ENCODE assay signal across 2 cellular contexts in the genomic region with DNA sequence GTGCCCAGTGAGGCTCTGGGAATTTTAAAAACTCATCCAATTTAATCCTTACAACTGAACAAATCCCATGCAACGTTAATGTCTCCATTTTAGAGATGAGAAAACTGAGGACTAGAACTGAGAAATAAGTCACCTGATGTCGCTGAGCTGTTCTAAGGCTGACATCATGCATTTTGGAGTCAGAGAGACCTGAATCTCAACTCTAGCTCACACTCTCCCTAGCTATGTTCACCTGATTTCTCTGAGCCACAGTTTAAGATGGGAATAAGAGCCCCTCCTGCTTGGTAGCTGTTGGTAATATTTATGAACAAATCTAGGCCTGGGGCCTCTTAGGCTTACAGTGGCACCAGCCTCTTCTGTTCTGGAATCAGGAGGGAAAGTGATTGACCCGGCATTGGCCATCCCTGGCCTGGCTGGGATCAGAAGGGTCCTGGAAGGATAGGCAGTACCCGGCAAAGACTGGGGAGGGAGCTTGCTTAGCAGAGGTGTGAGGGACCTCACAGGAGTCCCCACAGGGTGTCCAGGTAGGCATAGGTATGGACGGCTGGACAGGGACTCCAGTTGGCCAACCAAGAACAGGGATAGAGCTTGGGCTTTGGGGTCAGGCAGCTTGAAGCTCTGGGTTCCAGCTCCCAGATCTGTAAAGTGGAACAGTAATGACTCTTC.
A peak's percentile ranks its signal among the peaks of the same experiment; 100 is the strongest.
TF ChIP-seq lines count a peak whose summit lies in the region.

No MANE protein-coding gene starts in this region.

TF ChIP-seq in HepG2, 621 proteins besides CTCF, POLR2A, EP300 and RAD21:
- 0 out of 2 replicates have a peak, but pooled peaks have one; percentile 2 for TF ChIP-seq MXD4 (CRISPR knock-in tag; IDR thresholded peaks at IDR 0.05)
- TF ChIP-seq ZNF629 (CRISPR knock-in tag; conservative IDR thresholded peaks at IDR 0.05), result peak; percentile 55
- no peak for TF ChIP-seq NFIC (IDR thresholded peaks at IDR 0.05; ENCODE audit: low read length)
- 0 out of 2 replicates have a peak, but pooled peaks have one; percentile 10 for TF ChIP-seq ZNF354B (CRISPR knock-in tag; IDR thresholded peaks at IDR 0.05)
- TF ChIP-seq ZNF335 (CRISPR knock-in tag; IDR thresholded peaks at IDR 0.05), result 0 out of 2 replicates have a peak, but pooled peaks have one; percentile 1
- TF ChIP-seq TP53 (CRISPR knock-in tag; conservative IDR thresholded peaks at IDR 0.05), result 0 out of 2 replicates have a peak, but pooled peaks have one; percentile 34
- no peak for TF ChIP-seq NFE2 (CRISPR knock-in tag; IDR thresholded peaks at IDR 0.05)
- 0 out of 2 replicates have a peak, but pooled peaks have one; percentile 18 for TF ChIP-seq MEIS2 (CRISPR knock-in tag; IDR thresholded peaks at IDR 0.05)
TF ChIP-seq in HepG2: peak in this region for 6.

TF ChIP-seq in H1, 55 proteins besides CTCF, POLR2A, EP300 and RAD21:
- TF ChIP-seq JUND (IDR thresholded peaks at IDR 0.05; ENCODE audit: low read length) (no peak), KDM1A (IDR thresholded peaks at IDR 0.05; ENCODE audit: borderline replicate concordance, low read length) (0 out of 2 replicates have a peak, but pooled peaks have one; percentile 27)
